ENCODE assay signal across 17 cellular contexts in the genomic region with DNA sequence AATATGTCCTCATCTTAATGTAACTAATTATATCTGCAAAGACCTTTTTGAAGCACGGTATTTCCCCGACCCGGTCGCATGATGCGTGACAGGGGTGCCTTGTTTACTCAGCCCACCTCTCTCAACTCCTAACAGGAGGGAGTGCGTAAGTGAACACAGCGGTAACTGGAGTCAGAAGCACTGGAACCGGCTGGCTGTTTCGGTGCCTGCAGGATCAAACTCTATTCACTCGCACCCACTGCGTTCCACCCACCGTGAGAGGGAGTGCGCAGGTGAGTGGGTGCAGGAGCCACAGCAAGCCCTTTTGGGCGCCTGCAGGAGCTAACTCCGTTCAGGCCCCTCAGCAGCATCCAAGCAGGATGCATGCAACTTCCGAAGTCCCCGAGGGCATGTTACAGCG.
DNase-seq lines count a peak whose midpoint lies in the region; FAIRE-seq and TF ChIP-seq lines count a peak whose summit lies in the region.
"Had no signal": no experiment of that assay in that cellular context is flagged by ENCODE, and none has a peak within 500 bp of the region (broad histone marks: within the 10 kb centered on the region; RNA-seq: fewer than 3 reads in every experiment).

No MANE protein-coding gene starts in this region.

- WGBS in H1 (ENCODE audit: extremely low coverage in 1 of 2, insufficient coverage in 1 of 2, insufficient read length in 1 of 2, insufficient replicate concordance in 2 of 2, low coverage in 1 of 2, low lambda C conversion rate in 2 of 2, missing lambda C conversion rate in 1 of 2), 2 experiments: 88% methylated on average over 16 of the region's 18 CpGs; no CpG with 5 or more reads in 1 of the 2 experiments
- WGBS in trophoblast cell (ENCODE audit: extremely low coverage, insufficient coverage, insufficient read length): no CpG with 5 or more reads among the region's 18 CpGs
- 89 to 94% (median 92%) methylated on average over 18 of the region's 18 CpGs for WGBS in small intestine, 3 donors

- H3K4me2 ChIP-seq in H1 (ENCODE audit: insufficient read depth in 1 of 2, low read depth in 2 of 2, low read length in 2 of 2) (no peak overlapping the region), trophoblast cell (ENCODE audit: low read length) (no peak overlapping the region)
- H3K4me2 ChIP-seq: A549 had no signal

- no peak overlapping the region for H3K4me3 ChIP-seq in H1 (ENCODE audit: extremely low read depth in 1 of 4, insufficient read depth in 2 of 4, low read depth in 3 of 4, low read length in 4 of 4)
- peak overlapping the region; percentile 50 for H3K4me3 ChIP-seq in trophoblast cell (ENCODE audit: low read depth, low read length)
- H3K4me3 ChIP-seq in MG63: no peak overlapping the region
- H3K4me3 ChIP-seq in small intestine (ENCODE audit: low read depth in 1 of 2, low read length in 2 of 2): no peak overlapping the region
- H3K4me3 ChIP-seq: A549, GM12878 had no signal

- no peak overlapping the region for H2BK15ac ChIP-seq in H1 (ENCODE audit: low read length)

- CTCF ChIA-PET in H1 (lab: Charles Lee; ENCODE audit: partially characterized antibody): interaction anchor here (2.0 kb wide), 1 partner anchor 16 kb away, joined by 10 read pairs; no protein-coding TSS in a partner anchor

- no peak for TF ChIP-seq EP300 in H1 (IDR thresholded peaks at IDR 0.05; ENCODE audit: borderline replicate concordance in 1 of 2, low read depth in 2 of 2, low read length in 2 of 2)

- H3K4me1 Mint-ChIP-seq in immature natural killer cell: no peaks in the 10 kb centered on the region
- H3K4me1 Mint-ChIP-seq: CD4-positive, alpha-beta memory T cell had no signal

- H4K12ac ChIP-seq in trophoblast cell (ENCODE audit: low read depth, low read length): no peak overlapping the region

- H3K23ac ChIP-seq in H1 (ENCODE audit: insufficient read length): no peak overlapping the region
- H3K23ac ChIP-seq in trophoblast cell (ENCODE audit: low read length): no peak overlapping the region

- peaks cover 7 to 39% (median 20%) of the 10 kb centered on the region in 6 donors for H3K9me3 Mint-ChIP-seq in immature natural killer cell
- H3K9me3 Mint-ChIP-seq: HFFc6 had no signal

- POLR2A ChIA-PET in H1 (lab: Charles Lee; ENCODE audit: partially characterized antibody): no interaction called here

- 0 out of 2 replicates have a peak overlapping the region, but pooled peaks have one; percentile 24 for H3K18ac ChIP-seq in H1 (ENCODE audit: extremely low read depth, low read length)
- no peak overlapping the region for H3K18ac ChIP-seq in trophoblast cell (ENCODE audit: low read length)

- no peak overlapping the region for H3K56ac ChIP-seq in H1 (replicated peaks; ENCODE audit: insufficient read length, low read depth, low read length)

- H2BK12ac ChIP-seq in H1 (ENCODE audit: low read depth, low read length) (no peak overlapping the region), trophoblast cell (ENCODE audit: low read length) (no peak overlapping the region)

- no peak for TF ChIP-seq CTCF in H1 (IDR thresholded peaks at IDR 0.05; ENCODE audit: control extremely low read depth in 1 of 3, insufficient read depth in 1 of 3, low read depth in 1 of 3, low read length in 3 of 3)

- H3K23me2 ChIP-seq in H1 (ENCODE audit: low read depth, low read length): no peaks in the 10 kb centered on the region

- no peak for DNase-seq in H1 (ENCODE audit: low read depth in 1 of 2, low spot score in 2 of 2)
- peak; percentile 7 for DNase-seq in left kidney (ENCODE audit: low read depth, low spot score)
- no peak for DNase-seq in trophoblast cell
- DNase-seq in NCI-H446 treated with DMSO at 0.1 percent for 48 hours (lab: John Stamatoyannopoulos, UW): no peak
- DNase-seq in MG63: no peak
- DNase-seq in small intestine: no peak
- no peak for DNase-seq in immature natural killer cell
- DNase-seq: BE2C; CD4-positive, alpha-beta memory T cell; DMS79; GOT3; HCEC 1CT; HFFc6 had no signal

- no peaks in the 10 kb centered on the region for H3K79me2 ChIP-seq in H1 (ENCODE audit: control insufficient read depth in 1 of 2, insufficient read depth in 2 of 2, low read length in 2 of 2)
- H3K79me2 ChIP-seq in trophoblast cell (ENCODE audit: control insufficient read depth, insufficient read depth, low read length, poor library complexity): no peaks in the 10 kb centered on the region

- H3K27me3 ChIP-seq in H1 (replicated peaks in 1 of 4; ENCODE audit: control insufficient read depth in 3 of 4, extremely low read depth in 1 of 4, insufficient read depth in 3 of 4, low read length in 3 of 4): no peaks in the 10 kb centered on the region
- no peaks in the 10 kb centered on the region for H3K27me3 ChIP-seq in trophoblast cell (ENCODE audit: insufficient read depth, low read length)
- no peaks in the 10 kb centered on the region for H3K27me3 ChIP-seq in MG63
- H3K27me3 ChIP-seq in small intestine (ENCODE audit: control insufficient read depth in 2 of 2, insufficient read depth in 2 of 2, low read length in 2 of 2): no peaks in the 10 kb centered on the region
- H3K27me3 ChIP-seq: BE2C had no signal

- H3K79me1 ChIP-seq in H1 (ENCODE audit: low read depth, low read length): no peaks in the 10 kb centered on the region
- H3K79me1 ChIP-seq in trophoblast cell (ENCODE audit: low read length): no peaks in the 10 kb centered on the region

- H3K9me3 ChIP-seq in H1 (ENCODE audit: insufficient read depth in 2 of 2, low read depth in 1 of 2, low read length in 1 of 2) (no peaks in the 10 kb centered on the region), trophoblast cell (ENCODE audit: insufficient read depth, low read depth, low read length) (no peaks in the 10 kb centered on the region), MG63 (no peaks in the 10 kb centered on the region), small intestine (ENCODE audit: control insufficient read depth, low read depth) (no peaks in the 10 kb centered on the region)
- H3K9me3 ChIP-seq: A549, BE2C had no signal

- TF ChIP-seq POLR2A in H1 (IDR thresholded peaks at IDR 0.05; ENCODE audit: control extremely low read depth in 1 of 2, low read depth in 2 of 2, low read length in 2 of 2): no peak

- H3K14ac ChIP-seq in H1 (ENCODE audit: insufficient read length) (no peak overlapping the region), trophoblast cell (ENCODE audit: low read length) (no peak overlapping the region)

- H4K5ac ChIP-seq in H1 (ENCODE audit: insufficient read length, low read depth, low read length): no peak overlapping the region

- no peak overlapping the region for H3K4ac ChIP-seq in H1 (replicated peaks; ENCODE audit: insufficient read length, low read depth, low read length)
- no peak overlapping the region for H3K4ac ChIP-seq in trophoblast cell (ENCODE audit: low read depth, low read length)

- no peak for TF ChIP-seq RAD21 in H1 (IDR thresholded peaks at IDR 0.05 in 1 of 2, conservative IDR thresholded peaks at IDR 0.05 in 1 of 2; ENCODE audit: low read depth in 2 of 2, low read length in 2 of 2)

- H4K91ac ChIP-seq in H1 (replicated peaks; ENCODE audit: insufficient read length, low read length) (no peak overlapping the region), trophoblast cell (ENCODE audit: low read depth, low read length) (no peak overlapping the region)

- H2BK120ac ChIP-seq in H1 (replicated peaks; ENCODE audit: low read depth, low read length) (peak overlapping the region; percentile 31), trophoblast cell (ENCODE audit: insufficient read depth, low read length, poor library complexity) (no peak overlapping the region)

- H4K8ac ChIP-seq in H1 (ENCODE audit: extremely low read depth, insufficient read depth, low read length) (no peak overlapping the region), trophoblast cell (ENCODE audit: low read depth, low read length) (no peak overlapping the region)

- H2AK5ac ChIP-seq in H1 (ENCODE audit: low read depth, low read length) (no peak overlapping the region), trophoblast cell (ENCODE audit: low read length) (no peak overlapping the region)

- H3K4me1 ChIP-seq in H1 (replicated peaks in 1 of 4; ENCODE audit: control insufficient read depth in 3 of 4, insufficient read depth in 4 of 4, low read length in 3 of 4) (peaks cover 0 to 8% (median 2%) of the 10 kb centered on the region in 4 experiments; a peak in 4 of 7 replicates), trophoblast cell (ENCODE audit: control insufficient read depth in 1 of 2, insufficient read depth in 2 of 2, low read length in 2 of 2) (no peaks in the 10 kb centered on the region), small intestine (ENCODE audit: control insufficient read depth in 2 of 2, insufficient read depth in 1 of 2, low read depth in 1 of 2, low read length in 1 of 2) (no peaks in the 10 kb centered on the region)
- H3K4me1 ChIP-seq: A549, BE2C had no signal

- H3K27me3 Mint-ChIP-seq in immature natural killer cell (ENCODE audit: low read depth in 3 of 3): peaks cover 0 to 5% (median 0%) of the 10 kb centered on the region in 3 donors
- H3K27me3 Mint-ChIP-seq: CD4-positive, alpha-beta memory T cell had no signal

- no peak overlapping the region for H2BK5ac ChIP-seq in H1 (ENCODE audit: low read depth, low read length)
- H2BK5ac ChIP-seq in trophoblast cell (ENCODE audit: low read depth, low read length, poor library complexity): no peak overlapping the region

- no peaks in the 10 kb centered on the region for H4K20me1 ChIP-seq in H1 (replicated peaks in 1 of 2; ENCODE audit: control insufficient read depth in 1 of 2, insufficient read depth in 2 of 2, low read length in 2 of 2)

- H3K27ac ChIP-seq in H1 (ENCODE audit: low read depth, low read length): no peak overlapping the region
- no peak overlapping the region for H3K27ac ChIP-seq in trophoblast cell (ENCODE audit: low read depth, low read length)
- no peak overlapping the region for H3K27ac ChIP-seq in small intestine (ENCODE audit: low read depth in 1 of 2, low read length in 1 of 2)
- H3K27ac ChIP-seq: A549, C4-2B had no signal

- H3K9ac ChIP-seq in H1 (replicated peaks in 1 of 4; ENCODE audit: extremely low read depth in 1 of 4, low read depth in 3 of 4, low read length in 3 of 4) (no peak overlapping the region), trophoblast cell (ENCODE audit: low read length) (no peak overlapping the region)

- no peaks in the 10 kb centered on the region for H3K36me3 Mint-ChIP-seq in immature natural killer cell
- H3K36me3 Mint-ChIP-seq: CD4-positive, alpha-beta memory T cell had no signal

- FAIRE-seq in H1 (lab: Jason Lieb, UNC) (no peak), small intestine (lab: Jason Lieb, UNC) (no peak)
- FAIRE-seq: A549, GM12878, HTR-8/SVneo had no signal

- H3K27ac Mint-ChIP-seq in immature natural killer cell: no peak overlapping the region
- H3K27ac Mint-ChIP-seq: CD4-positive, alpha-beta memory T cell; HFFc6 had no signal

- H3K36me3 ChIP-seq in H1 (ENCODE audit: control insufficient read depth in 2 of 4, insufficient read depth in 4 of 4, low read length in 3 of 4): no peaks in the 10 kb centered on the region; a peak in 1 of 8 replicates
- H3K36me3 ChIP-seq in trophoblast cell (ENCODE audit: control insufficient read depth in 1 of 2, insufficient read depth in 2 of 2, low read length in 2 of 2): no peaks in the 10 kb centered on the region
- H3K36me3 ChIP-seq in MG63: no peaks in the 10 kb centered on the region
- H3K36me3 ChIP-seq in small intestine (ENCODE audit: control insufficient read depth in 2 of 2, insufficient read depth in 2 of 2, low read length in 2 of 2): no peaks in the 10 kb centered on the region
- H3K36me3 ChIP-seq: BE2C had no signal

- H2AFZ ChIP-seq in H1 (ENCODE audit: low read length) (peak overlapping the region; percentile 67; the same call in 1 of the 2 replicates), trophoblast cell (ENCODE audit: insufficient read depth, low read length, poor library complexity) (peak overlapping the region; percentile 17)

- no peak overlapping the region for H2BK20ac ChIP-seq in H1 (ENCODE audit: low read length)

- H3K4me3 Mint-ChIP-seq in immature natural killer cell: no peak overlapping the region
- H3K4me3 Mint-ChIP-seq: CD4-positive, alpha-beta memory T cell; HFFc6 had no signal
